12 cellular contexts compared by ENCODE assay signal in genomic region chr14:23361320-23361719, GRCh38. TPM values are rescaled to one million over a fixed set of nuclear protein-coding genes. Genes with fewer than 3 reads are reported as not detected.
DNase-seq lines count a peak whose midpoint lies in the region; ATAC-seq, FAIRE-seq and TF ChIP-seq lines count a peak whose summit lies in the region.
"Had no signal": no experiment of that assay in that cellular context is flagged by ENCODE, and none has a peak within 500 bp of the region (broad histone marks: within the 10 kb centered on the region; RNA-seq: fewer than 3 reads in every experiment).

No MANE protein-coding gene starts in this region.

- H3K27me3 ChIP-seq in rectal smooth muscle tissue (ENCODE audit: control insufficient read depth, insufficient read depth, low read length): peaks cover 10% of the 10 kb centered on the region
- H3K27me3 ChIP-seq: tibial artery had no signal

- peak; percentile 65 for FAIRE-seq in GM19239 (lab: Jason Lieb, UNC)

- intact Hi-C loops in sciatic nerve (cut with DNase I): no loop called here

- no peaks in the 10 kb centered on the region for H3K36me3 ChIP-seq in rectal smooth muscle tissue (ENCODE audit: control insufficient read depth, insufficient read depth, low read length)

- DNase-seq in GM19239 (ENCODE audit: insufficient read length, low spot score): no peak
- peak; percentile 29 for DNase-seq in fibroblast of villous mesenchyme (ENCODE audit: low read depth)
- no peak for DNase-seq in sciatic nerve (ENCODE audit: low spot score)
- no peak for DNase-seq in GOT3 (lab: John Stamatoyannopoulos, UW)
- DNase-seq: DMS79; NCI-H2107; stimulated activated CD4-positive, alpha-beta T cell treated with anti-CD3 and anti-CD28 coated beads, Interleukin-4, amount 100 ng/mL, for 4 hours had no signal

- H3K9ac ChIP-seq in rectal smooth muscle tissue (ENCODE audit: low read length): no peak overlapping the region

- H3K27ac Mint-ChIP-seq in activated T-helper 17 cell treated with anti-CD3 and anti-CD28 coated beads, Interleukin-2, amount 50 U/mL, for 72 hours: peak overlapping the region; percentile 39
- H3K27ac Mint-ChIP-seq: activated T-helper 1 cell treated with anti-CD3 and anti-CD28 coated beads, Interleukin-12 subunit alpha, Interleukin-12 subunit beta, Interleukin-2, Interleukin-4 antibody, amounts not matched to agents 30 ng/mL and 10 ng/mL and 1 ng/mL, durations not matched to agents 14 hours and 24 hours and 36 hours had no signal

- peaks cover 11% of the 10 kb centered on the region for H3K4me1 ChIP-seq in rectal smooth muscle tissue (ENCODE audit: control insufficient read depth, insufficient read depth, low read length)

- no peaks in the 10 kb centered on the region for H3K36me3 Mint-ChIP-seq in activated T-helper 17 cell treated with anti-CD3 and anti-CD28 coated beads, Interleukin-2, amount 50 U/mL, for 72 hours (ENCODE audit: low read depth)

- TF ChIP-seq CTCF in fibroblast of villous mesenchyme (IDR thresholded peaks at IDR 0.05; ENCODE audit: insufficient read depth, low read depth, low read length): no peak

- no peak overlapping the region for H3K4me3 ChIP-seq in fibroblast of villous mesenchyme (ENCODE audit: low read depth, low read length)
- no peak overlapping the region for H3K4me3 ChIP-seq in rectal smooth muscle tissue (ENCODE audit: low read length)
- H3K4me3 ChIP-seq: tibial artery had no signal

- no peaks in the 10 kb centered on the region for H3K4me1 Mint-ChIP-seq in activated T-helper 17 cell treated with anti-CD3 and anti-CD28 coated beads, Interleukin-2, amount 50 U/mL, for 72 hours

- H3K27ac ChIP-seq in rectal smooth muscle tissue (ENCODE audit: low read depth, low read length): peak overlapping the region; percentile 21

- peak; percentile 71 for ATAC-seq in activated T-helper 17 cell treated with anti-CD3 and anti-CD28 coated beads, Interleukin-2, amount 50 U/mL, for 72 hours (replicated peaks)
- no peak for ATAC-seq in sciatic nerve
- no peak for ATAC-seq in GM19351 (IDR thresholded peaks at IDR 0.05; ENCODE audit: unreplicated experiment)

- no peak overlapping the region for H3K4me3 Mint-ChIP-seq in activated T-helper 17 cell treated with anti-CD3 and anti-CD28 coated beads, Interleukin-2, amount 50 U/mL, for 72 hours
- H3K4me3 Mint-ChIP-seq: activated T-helper 1 cell treated with anti-CD3 and anti-CD28 coated beads, Interleukin-12 subunit alpha, Interleukin-12 subunit beta, Interleukin-2, Interleukin-4 antibody, amounts not matched to agents 30 ng/mL and 10 ng/mL and 1 ng/mL, durations not matched to agents 14 hours and 24 hours and 36 hours had no signal

- H3K9me3 Mint-ChIP-seq in activated T-helper 17 cell treated with anti-CD3 and anti-CD28 coated beads, Interleukin-2, amount 50 U/mL, for 72 hours: no peaks in the 10 kb centered on the region
- H3K9me3 Mint-ChIP-seq: activated T-helper 1 cell treated with anti-CD3 and anti-CD28 coated beads, Interleukin-12 subunit alpha, Interleukin-12 subunit beta, Interleukin-2, Interleukin-4 antibody, amounts not matched to agents 30 ng/mL and 10 ng/mL and 1 ng/mL, durations not matched to agents 14 hours and 24 hours and 36 hours had no signal

- H3K27me3 Mint-ChIP-seq in activated T-helper 17 cell treated with anti-CD3 and anti-CD28 coated beads, Interleukin-2, amount 50 U/mL, for 72 hours: peaks cover 15% of the 10 kb centered on the region

RNA-seq across cellular contexts. Expression of gene EFS, which starts 3.7 kb away (rescaled TPM):
- total RNA-seq in activated T-helper 17 cell treated with anti-CD3 and anti-CD28 coated beads, Interleukin-2, amount 50 U/mL, for 72 hours: not detected
- total RNA-seq in fibroblast of villous mesenchyme (7.7 and 7.8 TPM in 2 replicates), sciatic nerve (46.6 TPM)
- total RNA-seq: activated T-helper 1 cell treated with anti-CD3 and anti-CD28 coated beads, Interleukin-12 subunit alpha, Interleukin-12 subunit beta, Interleukin-2, Interleukin-4 antibody, amounts not matched to agents 30 ng/mL and 10 ng/mL and 1 ng/mL, durations not matched to agents 14 hours and 24 hours and 36 hours had no signal

RNA-seq across cellular contexts. Expression of gene SLC22A17, which starts 8.6 kb away (rescaled TPM):
- total RNA-seq in activated T-helper 17 cell treated with anti-CD3 and anti-CD28 coated beads, Interleukin-2, amount 50 U/mL, for 72 hours: 1 to 10 TPM; 2.2 to 3.0 TPM
- 14.8 and 16.4 TPM in 2 replicates for total RNA-seq in fibroblast of villous mesenchyme
- total RNA-seq in sciatic nerve: 67.3 TPM

RNA-seq across cellular contexts. Expression of gene IL25, which starts 11.3 kb away (rescaled TPM):
- total RNA-seq in activated T-helper 17 cell treated with anti-CD3 and anti-CD28 coated beads, Interleukin-2, amount 50 U/mL, for 72 hours: not detected
- total RNA-seq in fibroblast of villous mesenchyme: not detected in 2 replicates
- total RNA-seq in sciatic nerve: not detected
- total RNA-seq: activated T-helper 1 cell treated with anti-CD3 and anti-CD28 coated beads, Interleukin-12 subunit alpha, Interleukin-12 subunit beta, Interleukin-2, Interleukin-4 antibody, amounts not matched to agents 30 ng/mL and 10 ng/mL and 1 ng/mL, durations not matched to agents 14 hours and 24 hours and 36 hours had no signal

RNA-seq across cellular contexts. Expression of gene CMTM5, which starts 15.5 kb away (rescaled TPM):
- total RNA-seq in activated T-helper 17 cell treated with anti-CD3 and anti-CD28 coated beads, Interleukin-2, amount 50 U/mL, for 72 hours: not detected
- total RNA-seq in fibroblast of villous mesenchyme (not detected in 2 replicates), sciatic nerve (75.3 TPM)
- total RNA-seq: activated T-helper 1 cell treated with anti-CD3 and anti-CD28 coated beads, Interleukin-12 subunit alpha, Interleukin-12 subunit beta, Interleukin-2, Interleukin-4 antibody, amounts not matched to agents 30 ng/mL and 10 ng/mL and 1 ng/mL, durations not matched to agents 14 hours and 24 hours and 36 hours had no signal

RNA-seq across cellular contexts. Expression of gene PABPN1, which starts 40.1 kb away (rescaled TPM):
- total RNA-seq in activated T-helper 17 cell treated with anti-CD3 and anti-CD28 coated beads, Interleukin-2, amount 50 U/mL, for 72 hours: 100 to 1,000 TPM; 163 to 239 TPM
- total RNA-seq in fibroblast of villous mesenchyme: 51.2 and 75.1 TPM in 2 replicates
- total RNA-seq in sciatic nerve: 135 TPM
